In the genomic region with DNA sequence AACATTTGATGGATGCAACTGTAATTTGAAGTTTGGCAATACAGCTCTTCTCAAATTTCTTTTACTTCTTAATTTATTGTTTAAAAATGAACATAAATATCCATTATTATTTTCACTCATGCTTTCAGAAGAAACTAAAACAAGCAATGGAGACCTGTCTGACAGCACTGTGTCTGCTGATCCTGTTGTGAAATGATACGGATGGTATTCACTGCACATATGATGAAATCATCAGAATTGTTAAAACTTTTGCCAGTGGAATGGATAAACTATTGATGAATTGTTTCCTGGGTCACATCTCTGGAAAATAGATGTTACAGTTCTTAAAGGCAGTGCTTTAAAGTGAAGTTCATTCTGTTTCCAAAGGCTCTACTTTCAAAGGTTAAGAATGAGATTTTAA, we compare ENCODE assay signal across 15 cellular contexts.
DNase-seq lines count a peak whose midpoint lies in the region; FAIRE-seq and TF ChIP-seq lines count a peak whose summit lies in the region.
"Had no signal": no experiment of that assay in that cellular context is flagged by ENCODE, and none has a peak within 500 bp of the region (broad histone marks: within the 10 kb centered on the region; RNA-seq: fewer than 3 reads in every experiment).

No MANE protein-coding gene starts in this region.

- TF ChIP-seq CTCF in AG09319 (IDR thresholded peaks at IDR 0.05; ENCODE audit: low read depth, low read length) (no peak), choroid plexus epithelial cell (conservative IDR thresholded peaks at IDR 0.05; ENCODE audit: low read depth, low read length) (no peak)

- FAIRE-seq in GM19239 (lab: Jason Lieb, UNC): peak; percentile 42

- no peak overlapping the region for H3K4me3 ChIP-seq in choroid plexus epithelial cell (ENCODE audit: low read depth, low read length)
- H3K4me3 ChIP-seq: BLaER1 had no signal

- DNase-seq in AG09319 (ENCODE audit: extremely low read depth, low read depth): peak; percentile 2
- DNase-seq in GM19239 (ENCODE audit: insufficient read length, low spot score): no peak
- peak; percentile 72 for DNase-seq in choroid plexus epithelial cell (ENCODE audit: low read depth)
- DNase-seq in iris pigment epithelial cell (ENCODE audit: low read depth): peak; percentile 66
- no peak for DNase-seq in hepatic stellate cell (ENCODE audit: low spot score)
- no peak for DNase-seq in T-helper 2 cell
- DNase-seq in cerebellar nuclear complex (lab: John Stamatoyannopoulos, UW): no peak
- no peak for DNase-seq in SHP77 treated with DMSO at 0.1 percent for 48 hours (lab: John Stamatoyannopoulos, UW)
- DNase-seq: MV-4-11, NCI-H1417 treated with DMSO at 0.1 percent for 48 hours, NCI-H2029, NCI-H510A, NCI-H82, Right ventricle myocardium superior had no signal

Comparison
In these comparisons a context has a peak if more than half of its experiments do, and no peak if none do; other contexts are left out.
1. DNase-seq: peak in AG09319 (single experiment), choroid plexus epithelial cell (single experiment) and iris pigment epithelial cell (single experiment); none in GM19239 (single experiment), hepatic stellate cell (single experiment), T-helper 2 cell (0 of 5), cerebellar nuclear complex (0 of 2) and SHP77 treated with DMSO at 0.1 percent for 48 hours (single experiment).